ENCODE assay signal across 19 cellular contexts in the genomic region with DNA sequence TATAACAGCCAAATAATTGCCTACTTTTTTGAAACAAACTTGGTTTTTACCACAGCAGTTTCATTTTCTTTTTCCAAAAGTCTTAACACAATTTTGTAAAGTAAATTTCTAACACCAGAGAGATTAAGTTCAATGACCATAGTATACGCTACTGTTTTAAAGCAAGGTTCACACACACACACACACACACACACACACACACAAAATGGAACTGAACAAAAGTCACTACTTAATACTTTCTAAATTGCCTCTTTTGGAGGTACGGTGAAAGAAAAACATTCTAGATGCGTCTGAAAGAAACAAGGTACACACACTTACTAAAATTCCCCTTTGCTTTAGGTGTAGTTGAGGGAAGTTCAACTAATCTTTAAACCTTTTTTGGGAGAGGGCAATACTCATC. TPM values are rescaled to one million over a fixed set of nuclear protein-coding genes. Genes with fewer than 3 reads are reported as not detected.
DNase-seq lines count a peak whose midpoint lies in the region; ATAC-seq and TF ChIP-seq lines count a peak whose summit lies in the region.
"Had no signal": no experiment of that assay in that cellular context is flagged by ENCODE, and none has a peak within 500 bp of the region (broad histone marks: within the 10 kb centered on the region; RNA-seq: fewer than 3 reads in every experiment).

No MANE protein-coding gene starts in this region.

- no peak overlapping the region for H2AFZ ChIP-seq in SU-DHL-6 (ENCODE audit: low read depth, low read length, severe bottlenecking)

- TF ChIP-seq CTCF in CD8-positive, alpha-beta T cell (IDR thresholded peaks at IDR 0.05): no peak
- no peak for TF ChIP-seq CTCF in SU-DHL-6 (IDR thresholded peaks at IDR 0.05; ENCODE audit: insufficient read depth, low read length, poor library complexity, severe bottlenecking)

- no peak for DNase-seq in CD8-positive, alpha-beta T cell
- DNase-seq in central memory CD8-positive, alpha-beta T cell (ENCODE audit: low spot score in 2 of 2): no peak
- DNase-seq in erythroblast (lab: John Stamatoyannopoulos, UW): no peak
- DNase-seq: Calu3; EL; foreskin keratinocyte; hypothalamus; naive B cell; NCI-H1436 treated with DMSO at 0.1 percent for 48 hours; NCI-H2227 treated with DMSO at 0.1 percent for 48 hours; Peyer's patch; posterior cingulate gyrus; SK-N-SH; stimulated activated CD4-positive, alpha-beta T cell treated with anti-CD3 and anti-CD28 coated beads, Interleukin-2, amount 100 ng/mL, for 24 hours had no signal

- no peaks in the 10 kb centered on the region for H3K27me3 Mint-ChIP-seq in CD8-positive, alpha-beta T cell (ENCODE audit: low read depth)
- no peaks in the 10 kb centered on the region for H3K27me3 Mint-ChIP-seq in central memory CD8-positive, alpha-beta T cell
- H3K27me3 Mint-ChIP-seq: naive B cell had no signal

- peaks cover 85% of the 10 kb centered on the region for H3K4me1 Mint-ChIP-seq in CD8-positive, alpha-beta T cell (ENCODE audit: low read depth)
- peaks cover 69% of the 10 kb centered on the region for H3K4me1 Mint-ChIP-seq in central memory CD8-positive, alpha-beta T cell

- H3K9me3 ChIP-seq in BLaER1: peaks cover 15% of the 10 kb centered on the region
- no peaks in the 10 kb centered on the region for H3K9me3 ChIP-seq in CD8-positive, alpha-beta T cell (ENCODE audit: low read length)
- H3K9me3 ChIP-seq in SU-DHL-6 (ENCODE audit: insufficient read depth, low read length): no peaks in the 10 kb centered on the region
- H3K9me3 ChIP-seq: Peyer's patch, SK-N-SH had no signal

- no peak for ATAC-seq in CD8-positive, alpha-beta T cell
- no peak for ATAC-seq in central memory CD8-positive, alpha-beta T cell (replicated peaks; ENCODE audit: extremely low read depth, poor library complexity, severe bottlenecking)
- ATAC-seq in HG03139 (IDR thresholded peaks at IDR 0.05; ENCODE audit: unreplicated experiment): no peak
- ATAC-seq in HG02610 (IDR thresholded peaks at IDR 0.05; ENCODE audit: unreplicated experiment): no peak
- ATAC-seq: foreskin keratinocyte, HCT116 had no signal

- H3K27ac ChIP-seq in BLaER1 (no peak overlapping the region), SU-DHL-6 (ENCODE audit: low read depth, low read length) (peak overlapping the region; percentile 99)
- no peak overlapping the region for H3K27ac ChIP-seq in CD8-positive, alpha-beta T cell (ENCODE audit: low read depth, low read length)
- H3K27ac ChIP-seq: foreskin keratinocyte had no signal

- TF ChIP-seq POLR2A in erythroblast (IDR thresholded peaks at IDR 0.05; ENCODE audit: low read length): no peak

- H3K4me3 ChIP-seq in BLaER1: no peak overlapping the region
- no peak overlapping the region for H3K4me3 ChIP-seq in CD8-positive, alpha-beta T cell (ENCODE audit: low read depth, low read length)
- H3K4me3 ChIP-seq in SU-DHL-6 (ENCODE audit: insufficient read depth, low read length, poor library complexity, severe bottlenecking): peak overlapping the region; percentile 32
- H3K4me3 ChIP-seq: Peyer's patch had no signal

- H3K36me3 ChIP-seq in BLaER1: peaks cover 37% of the 10 kb centered on the region
- no peaks in the 10 kb centered on the region for H3K36me3 ChIP-seq in CD8-positive, alpha-beta T cell (ENCODE audit: insufficient read depth, low read length)
- peaks cover 22% of the 10 kb centered on the region for H3K36me3 ChIP-seq in SU-DHL-6 (ENCODE audit: low read length)

- H3K9ac ChIP-seq in BLaER1: no peak overlapping the region
- peak overlapping the region; percentile 49 for H3K9ac ChIP-seq in SU-DHL-6 (ENCODE audit: low read length)
- H3K9ac ChIP-seq: SK-N-SH had no signal

- intact Hi-C loops in CD8-positive, alpha-beta T cell (cut with DNase I, micrococcal nuclease): loop anchor here in 1 of 2 experiments (1.0 to 5.0 kb wide), 2 partner anchors 14 to 42 kb away; no protein-coding TSS in a partner anchor

- H3K4me1 ChIP-seq in BLaER1: peaks cover 71% of the 10 kb centered on the region
- peaks cover 64% of the 10 kb centered on the region for H3K4me1 ChIP-seq in CD8-positive, alpha-beta T cell (ENCODE audit: insufficient read depth, low read length)
- H3K4me1 ChIP-seq: Peyer's patch had no signal

- peak overlapping the region; percentile 69 for H3K4me2 ChIP-seq in BLaER1
- H3K4me2 ChIP-seq in SU-DHL-6 (ENCODE audit: low read depth, low read length, poor library complexity, severe bottlenecking): peak overlapping the region; percentile 95
- H3K4me2 ChIP-seq: SK-N-SH had no signal

- H3K27me3 ChIP-seq in BLaER1: no peaks in the 10 kb centered on the region
- H3K27me3 ChIP-seq in CD8-positive, alpha-beta T cell (ENCODE audit: insufficient read depth, low read length): no peaks in the 10 kb centered on the region
- H3K27me3 ChIP-seq in SU-DHL-6 (ENCODE audit: low read length): no peaks in the 10 kb centered on the region
- H3K27me3 ChIP-seq: foreskin keratinocyte, Peyer's patch had no signal

- POLR2A ChIA-PET in CD8-positive, alpha-beta T cell (lab: Charles Lee): no interaction called here

- CTCF ChIA-PET in CD8-positive, alpha-beta T cell (lab: Charles Lee): no interaction called here

- H3K9me2 ChIP-seq in SU-DHL-6 (replicated peaks; ENCODE audit: insufficient read depth, low read length): no peaks in the 10 kb centered on the region
- H3K9me2 ChIP-seq: SK-N-SH had no signal

- peak overlapping the region; percentile 75 for H3K4me3 Mint-ChIP-seq in CD8-positive, alpha-beta T cell
- peak overlapping the region; percentile 75 for H3K4me3 Mint-ChIP-seq in central memory CD8-positive, alpha-beta T cell
- H3K4me3 Mint-ChIP-seq: naive B cell had no signal

- no peaks in the 10 kb centered on the region for H3K9me3 Mint-ChIP-seq in CD8-positive, alpha-beta T cell
- H3K9me3 Mint-ChIP-seq in central memory CD8-positive, alpha-beta T cell: peaks cover 5% of the 10 kb centered on the region

- H3K79me2 ChIP-seq in SU-DHL-6 (ENCODE audit: insufficient read depth, low read length): peaks cover 31% of the 10 kb centered on the region

- peaks cover 83% of the 10 kb centered on the region for H3F3A ChIP-seq in SU-DHL-6 (ENCODE audit: insufficient read depth)

- H4K20me1 ChIP-seq in BLaER1 (no peaks in the 10 kb centered on the region), SU-DHL-6 (ENCODE audit: low read depth, low read length) (no peaks in the 10 kb centered on the region)

- peak overlapping the region; percentile 90 for H3K27ac Mint-ChIP-seq in CD8-positive, alpha-beta T cell
- H3K27ac Mint-ChIP-seq in central memory CD8-positive, alpha-beta T cell (ENCODE audit: low read depth): peak overlapping the region; percentile 93

- peaks cover 57% of the 10 kb centered on the region for H3K36me3 Mint-ChIP-seq in CD8-positive, alpha-beta T cell
- H3K36me3 Mint-ChIP-seq in central memory CD8-positive, alpha-beta T cell (ENCODE audit: insufficient read depth): peaks cover 16% of the 10 kb centered on the region

RNA-seq across cellular contexts. Expression of a gene that starts 30.1 kb away (rescaled TPM):
- 10 to 100 TPM; 37.0 to 43.6 TPM for total RNA-seq in CD8-positive, alpha-beta T cell
